8 cellular contexts compared by ENCODE assay signal in genomic region chr4:54658321-54659093, GRCh38. TPM values are rescaled to one million over a fixed set of nuclear protein-coding genes. Genes with fewer than 3 reads are reported as not detected.
DNase-seq lines count a peak whose midpoint lies in the region; ATAC-seq and TF ChIP-seq lines count a peak whose summit lies in the region.

No MANE protein-coding gene starts in this region.

- peak overlapping the region; percentile 95 for H3K4me2 ChIP-seq in BLaER1

- peak overlapping the region; percentile 76 for H3K4me3 Mint-ChIP-seq in stimulated activated effector memory CD8-positive, alpha-beta T cell treated with anti-CD3 and anti-CD28 coated beads, Interleukin-12 subunit alpha, Interleukin-12 subunit beta, amount 100 ng/mL, for 72 hours

- H3K9me3 ChIP-seq in BLaER1 (no peaks in the 10 kb centered on the region), MG63 (no peaks in the 10 kb centered on the region)
- H3K9me3 ChIP-seq in effector memory CD4-positive, alpha-beta T cell (ENCODE audit: control insufficient read depth, low read length): no peaks in the 10 kb centered on the region

- H3K36me3 ChIP-seq in BLaER1 (no peaks in the 10 kb centered on the region), MG63 (no peaks in the 10 kb centered on the region)
- no peaks in the 10 kb centered on the region for H3K36me3 ChIP-seq in effector memory CD4-positive, alpha-beta T cell (ENCODE audit: control insufficient read depth, insufficient read depth, low read length)

- peaks cover 6% of the 10 kb centered on the region for H3K4me1 Mint-ChIP-seq in stimulated activated effector memory CD8-positive, alpha-beta T cell treated with anti-CD3 and anti-CD28 coated beads, Interleukin-12 subunit alpha, Interleukin-12 subunit beta, amount 100 ng/mL, for 72 hours

- peaks cover 62% of the 10 kb centered on the region for H3K27me3 ChIP-seq in BLaER1
- H3K27me3 ChIP-seq in MG63: peaks cover 17% of the 10 kb centered on the region
- H3K27me3 ChIP-seq in effector memory CD4-positive, alpha-beta T cell (replicated peaks; ENCODE audit: control insufficient read depth, insufficient read depth, low read length, poor library complexity, severe bottlenecking): peaks cover 12% of the 10 kb centered on the region

- peak overlapping the region; percentile 72 for H3K9ac ChIP-seq in BLaER1

- H3K4me1 ChIP-seq in BLaER1: peaks cover 22% of the 10 kb centered on the region
- H3K4me1 ChIP-seq in effector memory CD4-positive, alpha-beta T cell (ENCODE audit: control insufficient read depth, insufficient read depth, low read length, poor library complexity, severe bottlenecking): no peaks in the 10 kb centered on the region

- no peaks in the 10 kb centered on the region for H3K9me3 Mint-ChIP-seq in stimulated activated effector memory CD8-positive, alpha-beta T cell treated with anti-CD3 and anti-CD28 coated beads, Interleukin-12 subunit alpha, Interleukin-12 subunit beta, amount 100 ng/mL, for 72 hours

- no peak overlapping the region for H3K27ac Mint-ChIP-seq in stimulated activated effector memory CD8-positive, alpha-beta T cell treated with anti-CD3 and anti-CD28 coated beads, Interleukin-12 subunit alpha, Interleukin-12 subunit beta, amount 100 ng/mL, for 72 hours

- H3K27ac ChIP-seq in BLaER1: no peak overlapping the region
- no peak overlapping the region for H3K27ac ChIP-seq in effector memory CD4-positive, alpha-beta T cell (ENCODE audit: insufficient read depth, low read length, poor library complexity, severe bottlenecking)

- peak; percentile 35 for DNase-seq in MG63
- peak in 1 of 3 donors; percentile 1 for DNase-seq in effector memory CD4-positive, alpha-beta T cell
- DNase-seq in lung microvascular endothelial cell (ENCODE audit: low read depth in 2 of 2): peak; percentile 49 to 50
- no peak for DNase-seq in stimulated activated effector memory CD8-positive, alpha-beta T cell treated with anti-CD3 and anti-CD28 coated beads, Interleukin-12 subunit alpha, Interleukin-12 subunit beta, amount 100 ng/mL, for 72 hours (ENCODE audit: low spot score in 2 of 2)
- DNase-seq in GM19238 (ENCODE audit: insufficient read length, low spot score): no peak

- no peaks in the 10 kb centered on the region for H3K36me3 Mint-ChIP-seq in stimulated activated effector memory CD8-positive, alpha-beta T cell treated with anti-CD3 and anti-CD28 coated beads, Interleukin-12 subunit alpha, Interleukin-12 subunit beta, amount 100 ng/mL, for 72 hours

- peak overlapping the region; percentile 73 for H3K4me3 ChIP-seq in BLaER1
- H3K4me3 ChIP-seq in MG63: peak overlapping the region; percentile 49
- H3K4me3 ChIP-seq in WI38 (ENCODE audit: low read depth, low read length): peak overlapping the region; percentile 67
- peak overlapping the region; percentile 54 for H3K4me3 ChIP-seq in effector memory CD4-positive, alpha-beta T cell (ENCODE audit: insufficient read depth, low read depth, low read length, poor library complexity, severe bottlenecking)

- peaks cover 10% of the 10 kb centered on the region; the same call in 1 of the 2 replicates for H4K20me1 ChIP-seq in BLaER1

- TF ChIP-seq CTCF in WI38 (IDR thresholded peaks at IDR 0.05; ENCODE audit: low read depth, low read length): 0 out of 2 replicates have a peak, but pooled peaks have one; percentile 8

- ATAC-seq in GM19351 (IDR thresholded peaks at IDR 0.05; ENCODE audit: unreplicated experiment): peak; percentile 53
- ATAC-seq in stimulated activated effector memory CD8-positive, alpha-beta T cell treated with anti-CD3 and anti-CD28 coated beads, Interleukin-12 subunit alpha, Interleukin-12 subunit beta, amount 100 ng/mL, for 72 hours: peak; percentile 69

RNA-seq across cellular contexts. Expression of gene KIT, which starts 0.8 kb away (rescaled TPM):
- total RNA-seq in MG63 (2014; rRNA removed; shearing (Covaris generic); ENCODE audit: low replicate concordance): 0.03 and 0.07 TPM in 2 replicates
- total RNA-seq in lung microvascular endothelial cell: 1.2 and 2.4 TPM in 2 replicates

Comparison
In these comparisons a context has a peak if more than half of its experiments do, and no peak if none do; other contexts are left out.
1. DNase-seq: peak in MG63 (single experiment) and lung microvascular endothelial cell (2 of 2); none in stimulated activated effector memory CD8-positive, alpha-beta T cell treated with anti-CD3 and anti-CD28 coated beads, Interleukin-12 subunit alpha, Interleukin-12 subunit beta, amount 100 ng/mL, for 72 hours (0 of 2) and GM19238 (single experiment).
2. Peak in every context shown above with its lines, with median percentiles within 50 percentile points of each other: H3K4me3 ChIP-seq.